In genomic region chr12:103505371-103506236, GRCh38 we compare ENCODE assay signal across 9 cellular contexts. TPM values are rescaled to one million over a fixed set of nuclear protein-coding genes. Genes with fewer than 3 reads are reported as not detected.
DNase-seq lines count a peak whose midpoint lies in the region; ATAC-seq, FAIRE-seq and TF ChIP-seq lines count a peak whose summit lies in the region.
"Had no signal": no experiment of that assay in that cellular context is flagged by ENCODE, and none has a peak within 500 bp of the region (broad histone marks: within the 10 kb centered on the region; RNA-seq: fewer than 3 reads in every experiment).

No MANE protein-coding gene starts in this region.

- no peaks in the 10 kb centered on the region for H3K9me3 Mint-ChIP-seq in type B pancreatic cell
- H3K9me3 Mint-ChIP-seq: naive B cell had no signal

- DNase-seq in H4 (ENCODE audit: low spot score) (peak; percentile 57), RCC 7860 (ENCODE audit: low spot score) (peak; percentile 78), myocyte (ENCODE audit: low read depth) (peak; percentile 9), type B pancreatic cell (ENCODE audit: extremely low spot score, unreplicated experiment) (no peak), NCI-H446 (lab: John Stamatoyannopoulos, UW) (no peak), CD1c-positive myeloid dendritic cell (ENCODE audit: extremely low spot score) (no peak), NCI-H1417 (lab: John Stamatoyannopoulos, UW) (no peak)
- DNase-seq: naive B cell had no signal

- peak; percentile 91 for ATAC-seq in GM18861 (IDR thresholded peaks at IDR 0.05; ENCODE audit: unreplicated experiment)

- TF ChIP-seq CTCF in type B pancreatic cell (conservative IDR thresholded peaks at IDR 0.05), result no peak

- peak; percentile 60 for FAIRE-seq in RCC 7860 (lab: Jason Lieb, UNC)

- H3K27me3 Mint-ChIP-seq in type B pancreatic cell, result peaks cover 24% of the 10 kb centered on the region

- no peak overlapping the region for H3K4me3 Mint-ChIP-seq in type B pancreatic cell
- H3K4me3 Mint-ChIP-seq: naive B cell had no signal

- H3K27ac Mint-ChIP-seq in type B pancreatic cell, result no peak overlapping the region

- no peaks in the 10 kb centered on the region for H3K36me3 Mint-ChIP-seq in type B pancreatic cell
- H3K36me3 Mint-ChIP-seq: naive B cell had no signal

- H3K4me1 Mint-ChIP-seq in type B pancreatic cell (ENCODE audit: unreplicated experiment), result no peaks in the 10 kb centered on the region

RNA-seq across cellular contexts. Expression of gene C12orf42, which starts 9.8 kb away (rescaled TPM):
- not detected in 2 replicates for total RNA-seq in H4 (2014; rRNA removed; shearing (Covaris generic))
- total RNA-seq in myocyte (0.26 and 0.80 TPM in 2 replicates), type B pancreatic cell (ENCODE audit: low replicate concordance) (not detected in 2 replicates)
- polyA plus RNA-seq in myocyte (2012), result 0.44 TPM

Comparison
In these comparisons a context has a peak if more than half of its experiments do, and no peak if none do; other contexts are left out.
1. DNase-seq: peak in H4 (single experiment), RCC 7860 (single experiment) and myocyte (single experiment); none in type B pancreatic cell (single experiment), NCI-H446 (0 of 2), CD1c-positive myeloid dendritic cell (single experiment) and NCI-H1417 (0 of 3).